8 cellular contexts compared by ENCODE assay signal in the genomic region with DNA sequence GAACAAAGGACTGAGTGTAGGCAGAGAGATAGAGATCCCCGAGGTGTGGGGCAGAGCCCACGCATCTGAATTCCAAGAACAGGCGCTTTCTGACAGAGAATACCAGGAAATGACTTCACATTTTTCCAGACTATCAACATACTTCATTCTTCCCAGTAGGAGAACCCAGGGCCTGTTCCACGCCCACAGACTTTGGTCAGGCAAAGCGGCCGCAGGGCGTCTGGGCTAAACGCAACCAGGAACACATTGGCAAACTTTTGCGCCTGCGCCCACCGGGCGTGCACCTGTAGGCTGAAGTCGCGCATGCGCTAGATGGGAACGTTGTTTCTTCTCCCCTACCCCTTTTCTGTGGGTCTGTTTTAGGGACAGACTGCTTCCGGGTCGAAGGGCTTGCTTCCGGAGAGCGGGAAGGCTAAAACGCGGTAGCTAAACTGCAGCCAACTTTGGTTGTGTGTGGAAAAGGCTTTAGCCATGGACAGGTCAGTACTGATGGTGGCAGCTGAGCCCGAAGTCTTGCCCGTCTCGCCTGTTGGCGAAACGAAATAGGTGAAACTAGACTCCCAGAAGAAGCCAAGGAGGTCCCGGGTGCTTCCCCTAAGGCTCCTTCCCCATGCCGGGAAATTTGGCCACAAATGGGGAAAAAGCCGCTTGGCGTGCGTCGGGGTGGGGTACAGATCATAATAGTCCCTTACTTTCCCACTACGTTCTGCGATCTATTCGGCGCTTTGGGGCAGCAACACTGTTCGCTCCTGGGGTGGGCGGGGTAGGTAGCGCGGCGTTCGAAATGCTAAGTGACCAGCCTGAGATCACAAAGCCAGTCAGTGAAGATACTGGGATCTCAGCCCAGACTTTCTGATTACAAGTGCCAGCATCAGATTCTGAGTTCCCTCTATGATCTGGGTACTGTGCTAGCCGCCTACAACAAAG. TPM values are rescaled to one million over a fixed set of nuclear protein-coding genes. Genes with fewer than 3 reads are reported as not detected.
DNase-seq lines count a peak whose midpoint lies in the region; ATAC-seq, FAIRE-seq and TF ChIP-seq lines count a peak whose summit lies in the region.

A gene (plus strand): TSS at position 384 of the 927 bp plus-strand sequence. CDS start 88 bp downstream, at position 472.

- TF ChIP-seq CTCF in right atrium auricular region (IDR thresholded peaks at IDR 0.05) (peak in 1 of 2 donors; percentile 25), psoas muscle (IDR thresholded peaks at IDR 0.05) (peak; percentile 11)

- no peak for FAIRE-seq in urothelium cell line (lab: Jason Lieb, UNC)

- H3K4me3 ChIP-seq in right atrium auricular region (peak within 1 kb of the TSS; percentile 68 to 86), psoas muscle (peak within 1 kb of the TSS; percentile 86)

- no peaks in the 10 kb centered on the region for H3K27me3 ChIP-seq in right atrium auricular region
- no peaks in the 10 kb centered on the region for H3K27me3 ChIP-seq in psoas muscle (ENCODE audit: insufficient read depth in 3 of 3, low read length in 2 of 3)

- H3K9me3 ChIP-seq in right atrium auricular region (no peaks in the 10 kb centered on the region), psoas muscle (no peaks in the 10 kb centered on the region)

- DNase-seq in NCI-H187 (lab: John Stamatoyannopoulos, UW) = peak; percentile 97 to 99
- DNase-seq in T-helper 2 cell = peak; percentile 92 to 97 (median 96)
- peak; percentile 60 to 98 (median 92) for DNase-seq in anterior cingulate cortex (lab: John Stamatoyannopoulos, UW)
- DNase-seq in right atrium auricular region (ENCODE audit: low spot score) = peak; percentile 99
- peak; percentile 99 to 100 for DNase-seq in psoas muscle
- DNase-seq in urothelium cell line (ENCODE audit: low spot score) = peak; percentile 93

- ATAC-seq in GM18498 (IDR thresholded peaks at IDR 0.05; ENCODE audit: unreplicated experiment) (peak; percentile 92), HG02938 (IDR thresholded peaks at IDR 0.05; ENCODE audit: unreplicated experiment) (peak; percentile 96), psoas muscle (peak; percentile 99 to 100 (median 99))

- H3K27ac ChIP-seq in right atrium auricular region (peak within 1 kb of the TSS; percentile 71 to 74), psoas muscle (peak within 1 kb of the TSS; percentile 81)

- intact Hi-C loops in psoas muscle (cut with DNase I) = loop anchor here (5.0 to 10.0 kb wide), 4 partner anchors 72 to 1420 kb away; a partner anchor contains a TSS

- H3K4me1 ChIP-seq in right atrium auricular region (peaks cover 0 to 19% of the 10 kb centered on the region in 2 donors), psoas muscle (peaks cover 14% of the 10 kb centered on the region)

- H3K36me3 ChIP-seq in right atrium auricular region = peaks cover 18% of the 10 kb centered on the region
- H3K36me3 ChIP-seq in psoas muscle (ENCODE audit: insufficient read depth in 1 of 2, low read depth in 1 of 2) = peaks cover 0 to 25% of the 10 kb centered on the region in 2 donors

- 0 to 1% (median 0%) methylated on average over 44 of the region's 44 CpGs for WGBS in psoas muscle, 3 donors

RNA-seq across cellular contexts. Expression of the gene that starts here (rescaled TPM):
- total RNA-seq in right atrium auricular region (10 to 100 TPM; 12.6 to 14.9 TPM), psoas muscle (10 to 100 TPM; 17.6 to 21.1 (median 20.2) TPM)
- polyA plus RNA-seq in psoas muscle = 10 to 100 TPM in 2 of 3 donors, 1 to 10 TPM in 1; 9.2 to 22.8 (median 15.2) TPM

Comparison
In these comparisons a context has a peak if more than half of its experiments do, and no peak if none do; other contexts are left out.
1. Peak in every context shown above with its lines: DNase-seq, ATAC-seq, H3K4me3 ChIP-seq and H3K27ac ChIP-seq.